Comparison of ENCODE assay signal across 18 cellular contexts in the genomic region with DNA sequence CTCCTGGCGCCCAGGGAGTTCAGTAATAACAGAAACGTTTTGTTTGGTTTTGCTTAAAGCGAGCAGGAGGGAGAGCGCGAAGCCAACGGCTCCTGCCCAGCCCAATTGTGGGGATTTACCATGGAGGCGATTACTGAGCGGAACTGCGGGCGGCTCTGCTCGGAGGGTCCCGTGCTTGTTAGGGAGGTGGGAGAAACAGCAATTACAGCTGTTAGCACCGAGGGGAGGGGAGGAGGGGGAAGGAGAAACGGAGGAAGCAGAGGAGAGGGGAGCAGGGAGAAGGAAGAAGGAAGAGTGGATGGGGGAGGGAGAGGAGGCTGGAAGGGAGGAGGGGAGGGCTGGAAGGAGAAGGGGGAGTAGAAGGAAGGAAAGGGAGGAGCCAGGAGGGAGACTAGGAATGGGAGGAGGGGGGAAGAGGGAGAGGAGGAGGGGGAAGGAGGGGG. TPM values are rescaled to one million over a fixed set of nuclear protein-coding genes. Genes with fewer than 3 reads are reported as not detected.
DNase-seq lines count a peak whose midpoint lies in the region; ATAC-seq, FAIRE-seq and TF ChIP-seq lines count a peak whose summit lies in the region.
"Had no signal": no experiment of that assay in that cellular context is flagged by ENCODE, and none has a peak within 500 bp of the region (broad histone marks: within the 10 kb centered on the region; RNA-seq: fewer than 3 reads in every experiment).

No MANE protein-coding gene starts in this region.

- no peak overlapping the region for H2BK20ac ChIP-seq in IMR-90 (ENCODE audit: low read depth, low read length)
- peak overlapping the region; percentile 55; the same call in 1 of the 2 replicates for H2BK20ac ChIP-seq in H1 (ENCODE audit: low read length)

- H3K27ac Mint-ChIP-seq in chondrocyte (ENCODE audit: unreplicated experiment), result no peak overlapping the region
- H3K27ac Mint-ChIP-seq: activated CD4-positive, alpha-beta T cell treated with anti-CD3 and anti-CD28 coated beads for 36 hours; activated naive CD4-positive, alpha-beta T cell treated with anti-CD3 and anti-CD28 coated beads, Interleukin-2, amount 50 U/mL, for 72 hours had no signal

- peak overlapping the region; percentile 8 for H2AFZ ChIP-seq in IMR-90 (replicated peaks; ENCODE audit: low read length, poor library complexity)
- no peak overlapping the region for H2AFZ ChIP-seq in H1 (ENCODE audit: low read length)

- no peak for TF ChIP-seq POLR2A in IMR-90 (IDR thresholded peaks at IDR 0.05; ENCODE audit: low read depth, low read length)
- no peak for TF ChIP-seq POLR2A in H1 (IDR thresholded peaks at IDR 0.05; ENCODE audit: control extremely low read depth in 1 of 2, low read depth in 2 of 2, low read length in 2 of 2)

- H2BK5ac ChIP-seq in IMR-90 (ENCODE audit: low read depth, low read length, poor library complexity, severe bottlenecking), result no peak overlapping the region
- H2BK5ac ChIP-seq in H1 (ENCODE audit: low read depth, low read length), result peak overlapping the region; percentile 35; the same call in 1 of the 2 replicates

- H3K9me3 Mint-ChIP-seq in chondrocyte (ENCODE audit: low read depth), result peaks cover under 1% of the 10 kb centered on the region
- H3K9me3 Mint-ChIP-seq: activated naive CD4-positive, alpha-beta T cell treated with anti-CD3 and anti-CD28 coated beads, Interleukin-2, amount 50 U/mL, for 72 hours had no signal

- ATAC-seq in IMR-90 (ENCODE audit: low read depth) (no peak), Right ventricle myocardium superior (ENCODE audit: poor library complexity) (no peak), omental fat pad (ENCODE audit: low FRiP score) (no peak)
- ATAC-seq: activated naive CD4-positive, alpha-beta T cell treated with anti-CD3 and anti-CD28 coated beads, Interleukin-2, amount 50 U/mL, for 72 hours had no signal

- H3K23ac ChIP-seq in IMR-90 (ENCODE audit: low read depth, low read length) (no peak overlapping the region), H1 (ENCODE audit: insufficient read length) (no peak overlapping the region)

- peaks cover 27% of the 10 kb centered on the region for H3K27me3 Mint-ChIP-seq in chondrocyte (ENCODE audit: low read depth)

- H3K79me2 ChIP-seq in H1 (ENCODE audit: control insufficient read depth in 1 of 2, insufficient read depth in 2 of 2, low read length in 2 of 2), result no peaks in the 10 kb centered on the region

- no TSS peak for BruUV-seq in IMR-90 (replicated peaks; lab: Mats Ljungman, UMichigan)

- H3K4ac ChIP-seq in IMR-90 (ENCODE audit: low read depth, low read length) (no peak overlapping the region), H1 (replicated peaks; ENCODE audit: insufficient read length, low read depth, low read length) (no peak overlapping the region)

- H2BK15ac ChIP-seq in IMR-90 (ENCODE audit: low read depth, low read length) (no peak overlapping the region), H1 (ENCODE audit: low read length) (no peak overlapping the region)

- H3K14ac ChIP-seq in IMR-90 (replicated peaks; ENCODE audit: low read depth, low read length) (no peak overlapping the region), H1 (ENCODE audit: insufficient read length) (no peak overlapping the region)

- H4K8ac ChIP-seq in IMR-90 (ENCODE audit: low read depth in 2 of 2, low read length in 2 of 2), result no peak overlapping the region
- no peak overlapping the region for H4K8ac ChIP-seq in H1 (ENCODE audit: extremely low read depth, insufficient read depth, low read length)

- peaks cover 5% of the 10 kb centered on the region; the same call in 1 of the 2 replicates for H3K23me2 ChIP-seq in H1 (ENCODE audit: low read depth, low read length)

- intact Hi-C loops in IMR-90 (cut with micrococcal nuclease), result no loop called here
- intact Hi-C loops in Right ventricle myocardium superior (cut with DNase I), result no loop called here

- TF ChIP-seq RAD21 in IMR-90 (IDR thresholded peaks at IDR 0.05; ENCODE audit: low read length), result no peak
- TF ChIP-seq RAD21 in H1 (IDR thresholded peaks at IDR 0.05 in 1 of 2, conservative IDR thresholded peaks at IDR 0.05 in 1 of 2; ENCODE audit: low read depth in 2 of 2, low read length in 2 of 2), result no peak

- no peak overlapping the region for H3K4me3 ChIP-seq in IMR-90 (ENCODE audit: insufficient read depth, low read depth, low read length)
- peak overlapping the region in 3 of 4 experiments; percentile 10 to 54 (median 32); a peak in 7 of 8 replicates for H3K4me3 ChIP-seq in H1 (ENCODE audit: extremely low read depth in 1 of 4, insufficient read depth in 2 of 4, low read depth in 3 of 4, low read length in 4 of 4)
- H3K4me3 ChIP-seq in mesodermal cell (ENCODE audit: extremely low read depth, insufficient read depth, low read length, poor library complexity, severe bottlenecking), result peak overlapping the region; percentile 2
- H3K4me3 ChIP-seq: left ventricle myocardium inferior, thyroid gland had no signal

- no peaks in the 10 kb centered on the region for H3K36me3 Mint-ChIP-seq in chondrocyte (ENCODE audit: low read depth)
- H3K36me3 Mint-ChIP-seq: activated naive CD4-positive, alpha-beta T cell treated with anti-CD3 and anti-CD28 coated beads, Interleukin-2, amount 50 U/mL, for 72 hours; naive B cell had no signal

- no peak overlapping the region for H3K4me3 Mint-ChIP-seq in chondrocyte (ENCODE audit: unreplicated experiment)
- H3K4me3 Mint-ChIP-seq: activated CD4-positive, alpha-beta T cell treated with anti-CD3 and anti-CD28 coated beads for 36 hours had no signal

- peaks cover 6% of the 10 kb centered on the region for H3K9me1 ChIP-seq in IMR-90 (ENCODE audit: insufficient read depth, low read length)

- H2AK9ac ChIP-seq in IMR-90 (replicated peaks; ENCODE audit: low read depth, low read length, poor library complexity), result no peak overlapping the region

- no peak for TF ChIP-seq CTCF in IMR-90 (conservative IDR thresholded peaks at IDR 0.05; ENCODE audit: low read depth, low read length)
- no peak for TF ChIP-seq CTCF in H1 (IDR thresholded peaks at IDR 0.05; ENCODE audit: control extremely low read depth in 1 of 3, insufficient read depth in 1 of 3, low read depth in 1 of 3, low read length in 3 of 3)
- no peak for TF ChIP-seq CTCF in chondrocyte (IDR thresholded peaks at IDR 0.05)
- no peak for TF ChIP-seq CTCF in omental fat pad (IDR thresholded peaks at IDR 0.05)

- H3K79me1 ChIP-seq in IMR-90 (ENCODE audit: low read depth in 1 of 2, low read length in 2 of 2) (no peaks in the 10 kb centered on the region), H1 (ENCODE audit: low read depth, low read length) (no peaks in the 10 kb centered on the region)

- no peak overlapping the region for H2BK120ac ChIP-seq in IMR-90 (ENCODE audit: low read depth, low read length)
- H2BK120ac ChIP-seq in H1 (replicated peaks; ENCODE audit: low read depth, low read length), result no peak overlapping the region

- peak overlapping the region; percentile 94; the same call in 1 of the 2 replicates for H2BK12ac ChIP-seq in H1 (ENCODE audit: low read depth, low read length)

- H3K27ac ChIP-seq in IMR-90 (ENCODE audit: insufficient read depth, low read length) (no peak overlapping the region), H1 (ENCODE audit: low read depth, low read length) (no peak overlapping the region), mesodermal cell (ENCODE audit: low read depth, low read length, severe bottlenecking) (no peak overlapping the region)
- H3K27ac ChIP-seq: left ventricle myocardium inferior, thyroid gland had no signal

- H3K9ac ChIP-seq in IMR-90 (ENCODE audit: low read depth, low read length), result no peak overlapping the region
- no peak overlapping the region for H3K9ac ChIP-seq in H1 (replicated peaks in 1 of 4; ENCODE audit: extremely low read depth in 1 of 4, low read depth in 3 of 4, low read length in 3 of 4)

- H3K18ac ChIP-seq in IMR-90 (ENCODE audit: low read depth, low read length) (no peak overlapping the region), H1 (ENCODE audit: extremely low read depth, low read length) (peak overlapping the region; percentile 75; the same call in 1 of the 2 replicates)

- no peak overlapping the region for H4K5ac ChIP-seq in IMR-90 (ENCODE audit: low read depth, low read length)
- no peak overlapping the region for H4K5ac ChIP-seq in H1 (ENCODE audit: insufficient read length, low read depth, low read length)

- H4K20me1 ChIP-seq in IMR-90 (ENCODE audit: insufficient read depth, low read length) (peaks cover 6% of the 10 kb centered on the region), H1 (replicated peaks in 1 of 2; ENCODE audit: control insufficient read depth in 1 of 2, insufficient read depth in 2 of 2, low read length in 2 of 2) (peaks cover 0 to 4% of the 10 kb centered on the region in 2 experiments)

- H4K91ac ChIP-seq in IMR-90 (ENCODE audit: insufficient read depth, low read depth, low read length), result no peak overlapping the region
- no peak overlapping the region for H4K91ac ChIP-seq in H1 (replicated peaks; ENCODE audit: insufficient read length, low read length)

- H3K4me2 ChIP-seq in IMR-90 (ENCODE audit: low read depth, low read length), result peak overlapping the region; percentile 20; the same call in 1 of the 2 replicates
- H3K4me2 ChIP-seq in H1 (ENCODE audit: insufficient read depth in 1 of 2, low read depth in 2 of 2, low read length in 2 of 2), result peak overlapping the region; percentile 67 to 70

- TF ChIP-seq EP300 in H1 (IDR thresholded peaks at IDR 0.05; ENCODE audit: borderline replicate concordance in 1 of 2, low read depth in 2 of 2, low read length in 2 of 2), result no peak

- peaks cover 45% of the 10 kb centered on the region for H3K27me3 ChIP-seq in IMR-90 (ENCODE audit: control insufficient read depth, insufficient read depth, low read length)
- peaks cover 48 to 67% (median 59%) of the 10 kb centered on the region in 4 experiments for H3K27me3 ChIP-seq in H1 (replicated peaks in 1 of 4; ENCODE audit: control insufficient read depth in 3 of 4, extremely low read depth in 1 of 4, insufficient read depth in 3 of 4, low read length in 3 of 4)

- WGBS in IMR-90 (ENCODE audit: extremely low coverage in 2 of 2, insufficient read length in 1 of 2), 2 experiments, result 2% methylated on average over 11 of the region's 14 CpGs; no CpG with 5 or more reads in 1 of the 2 experiments
- WGBS in H1 (ENCODE audit: extremely low coverage in 1 of 2, insufficient coverage in 1 of 2, insufficient read length in 1 of 2, insufficient replicate concordance in 2 of 2, low coverage in 1 of 2, low lambda C conversion rate in 2 of 2, missing lambda C conversion rate in 1 of 2), 2 experiments, result 3% methylated on average over 14 of the region's 14 CpGs; no CpG with 5 or more reads in 1 of the 2 experiments
- WGBS in mesodermal cell (ENCODE audit: insufficient coverage in 2 of 2), 2 experiments, result 3% methylated on average over 12 to 13 of the region's 14 CpGs

- DNase-seq in Daoy (ENCODE audit: low read depth), result peak; percentile 49
- DNase-seq in IMR-90, result no peak
- DNase-seq in H1 (ENCODE audit: low read depth in 1 of 2, low spot score in 2 of 2), result peak in 1 of 2 experiments; percentile 74
- no peak for DNase-seq in chondrocyte (ENCODE audit: low spot score)
- DNase-seq in stimulated activated CD4-positive, alpha-beta T cell treated with anti-CD3 and anti-CD28 coated beads, Interleukin-4, amount 100 ng/mL, for 24 hours, result no peak
- no peak for DNase-seq in Right ventricle myocardium superior
- DNase-seq in omental fat pad (ENCODE audit: low spot score), result no peak
- DNase-seq: activated CD4-positive, alpha-beta T cell treated with anti-CD3 and anti-CD28 coated beads for 36 hours; C1 segment of cervical spinal cord; central memory CD4-positive, alpha-beta T cell; left ventricle myocardium inferior; naive B cell; stimulated activated CD4-positive, alpha-beta T cell treated with anti-CD3 and anti-CD28 coated beads, Interleukin-2, amount 100 ng/mL, for 48 hours; thyroid gland had no signal

- POLR2A ChIA-PET in IMR-90 (lab: Charles Lee; ENCODE audit: unreplicated experiment), result no interaction called here
- POLR2A ChIA-PET in H1 (lab: Charles Lee; ENCODE audit: partially characterized antibody), result interaction anchor here (0.6 to 3.6 kb wide), 5 partner anchors 10 to 288 kb away, joined by 3 to 21 read pairs (median 3); a partner anchor contains a TSS

- H3K9me3 ChIP-seq in IMR-90 (ENCODE audit: control insufficient read depth, insufficient read depth, low read length) (peaks cover under 1% of the 10 kb centered on the region; the same call in 1 of the 2 replicates), H1 (ENCODE audit: insufficient read depth in 2 of 2, low read depth in 1 of 2, low read length in 1 of 2) (no peaks in the 10 kb centered on the region; a peak in 1 of 4 replicates), mesodermal cell (ENCODE audit: control insufficient read depth, low read length) (no peaks in the 10 kb centered on the region)
- H3K9me3 ChIP-seq: left ventricle myocardium inferior, thyroid gland had no signal

- peaks cover 6% of the 10 kb centered on the region for H3K4me1 Mint-ChIP-seq in chondrocyte (ENCODE audit: low read depth)

- no peak overlapping the region for H2AK5ac ChIP-seq in IMR-90 (ENCODE audit: low read depth, low read length)
- no peak overlapping the region for H2AK5ac ChIP-seq in H1 (ENCODE audit: low read depth, low read length)

- CTCF ChIA-PET in IMR-90 (lab: Yijun Ruan, JAX) (no interaction called here), H1 (lab: Charles Lee; ENCODE audit: partially characterized antibody) (interaction anchor here (0.7 to 3.3 kb wide), 3 partner anchors 20 to 73 kb away, joined by 3 to 24 read pairs (median 6); no protein-coding TSS in a partner anchor)

- H3K36me3 ChIP-seq in IMR-90 (ENCODE audit: control insufficient read depth, insufficient read depth, low read length), result no peaks in the 10 kb centered on the region
- H3K36me3 ChIP-seq in H1 (ENCODE audit: control insufficient read depth in 2 of 4, insufficient read depth in 4 of 4, low read length in 3 of 4), result peaks cover 0 to 16% (median 0%) of the 10 kb centered on the region in 4 experiments; a peak in 1 of 8 replicates
- no peaks in the 10 kb centered on the region for H3K36me3 ChIP-seq in mesodermal cell (ENCODE audit: control insufficient read depth, insufficient read depth, low read length)
- H3K36me3 ChIP-seq: left ventricle myocardium inferior, thyroid gland had no signal

- FAIRE-seq in H1 (lab: Jason Lieb, UNC), result no peak
- FAIRE-seq: endometrium had no signal

- dilution Hi-C loops in IMR-90 (cut with HindIII; ENCODE audit: low sequenced_read_pairs, unreplicated experiment), result no loop called here

- in situ Hi-C loops in IMR-90 (cut with MboI; ENCODE audit: low sequenced_read_pairs), result no loop called here

- H3K56ac ChIP-seq in IMR-90 (ENCODE audit: extremely low read depth, insufficient read depth, low read length) (no peak overlapping the region), H1 (replicated peaks; ENCODE audit: insufficient read length, low read depth, low read length) (no peak overlapping the region)

- H3K4me1 ChIP-seq in IMR-90 (ENCODE audit: control insufficient read depth, insufficient read depth, low read length) (peaks cover 12% of the 10 kb centered on the region), H1 (replicated peaks in 1 of 4; ENCODE audit: control insufficient read depth in 3 of 4, insufficient read depth in 4 of 4, low read length in 3 of 4) (peaks cover 0 to 44% (median 27%) of the 10 kb centered on the region in 4 experiments; a peak in 6 of 7 replicates), mesodermal cell (ENCODE audit: control insufficient read depth, insufficient read depth, low read length, poor library complexity, severe bottlenecking) (peaks cover 33% of the 10 kb centered on the region)

RNA-seq across cellular contexts. Expression of a gene that starts 7.7 kb away (rescaled TPM):
- not detected in 2 replicates for total RNA-seq in Daoy (2014; rRNA removed; shearing (Covaris generic))
- total RNA-seq in IMR-90 (2012; rRNA removed) (not detected in 2 replicates), chondrocyte (not detected in 3 replicates), Right ventricle myocardium superior (not detected), omental fat pad (not detected)
- polyA plus RNA-seq in IMR-90 (2012; rRNA removed) (not detected in 2 replicates), H1 (2011; rRNA removed) (not detected in 2 replicates)
- polyA plus RNA-seq in IMR-90 (2012; cell fraction: cytosol; rRNA removed), result not detected in 2 replicates
- not detected in 2 replicates for polyA plus RNA-seq in IMR-90 (2012; cell fraction: nucleus; rRNA removed; ENCODE audit: low replicate concordance)
- not detected in 2 replicates for total RNA-seq in H1 (2021; fragmentation: NEBNext Ultra II Directional; extraction: Animal tissue kit (Norgen Biotek cat#: 25700))
- polyA plus RNA-seq in H1 (2011; cell fraction: cytosol; rRNA removed), result not detected
- not detected for polyA plus RNA-seq in H1 (2011; cell fraction: nucleus; rRNA removed)
- 0.04 TPM in 1 of 4 replicates, not detected in the others for polyA plus RNA-seq in H1 (2012, experiment 1 of 2)
- polyA plus RNA-seq in H1 (2012, experiment 2 of 2), result 0.01 TPM
- not detected for polyA plus RNA-seq in H1 (2013, experiment 1 of 2)
- polyA plus RNA-seq in H1 (2013, experiment 2 of 2), result not detected
- polyA minus RNA-seq in H1 (2011; rRNA and poly(A)+ RNA removed), result not detected in 2 replicates
- polyA minus RNA-seq in H1 (2011; cell fraction: cytosol; rRNA and poly(A)+ RNA removed), result not detected
- polyA minus RNA-seq in H1 (2011; cell fraction: nucleus; rRNA and poly(A)+ RNA removed), result not detected
- 0.11 TPM for polyA plus RNA-seq in mesodermal cell (2013, experiment 1 of 2)
- 0.05 TPM for polyA plus RNA-seq in mesodermal cell (2013, experiment 2 of 2)
- total RNA-seq: activated CD4-positive, alpha-beta T cell treated with anti-CD3 and anti-CD28 coated beads for 36 hours; activated naive CD4-positive, alpha-beta T cell treated with anti-CD3 and anti-CD28 coated beads, Interleukin-2, amount 50 U/mL, for 72 hours; left ventricle myocardium inferior; T-helper 1 cell treated with Interleukin-12 subunit alpha and Interleukin-12 subunit beta and Interleukin-4 antibody, amounts not matched to agents 30 ng/mL and 1 ng/mL, for 36 hours; thyroid gland had no signal
